Comparison of ENCODE assay signal across 13 cellular contexts in genomic region chr2:191311627-191312026, GRCh38.
A peak's percentile ranks its signal among the peaks of the same experiment; 100 is the strongest.
DNase-seq lines count a peak whose midpoint lies in the region; ATAC-seq, FAIRE-seq and TF ChIP-seq lines count a peak whose summit lies in the region.
"Had no signal": no experiment of that assay in that cellular context is flagged by ENCODE, and none has a peak within 500 bp of the region (broad histone marks: within the 10 kb centered on the region; RNA-seq: fewer than 3 reads in every experiment).

No MANE protein-coding gene starts in this region.

- H3K36me3 Mint-ChIP-seq in WTC11, result no peaks in the 10 kb centered on the region
- H3K36me3 Mint-ChIP-seq in activated CD4-positive, alpha-beta memory T cell treated with anti-CD3 and anti-CD28 coated beads, Interleukin-2, amount 10 ng/mL, durations not matched to agents 7 days and 5 days (ENCODE audit: low read depth), result no peaks in the 10 kb centered on the region

- TF ChIP-seq POLR2A in body of pancreas (IDR thresholded peaks at IDR 0.05), result no peak

- DNase-seq in AG08395 (ENCODE audit: low spot score), result peak; percentile 61
- DNase-seq in HTR-8/SVneo (ENCODE audit: insufficient read length, low spot score), result peak; percentile 53
- DNase-seq in body of pancreas, result peak in 2 of 4 donors; percentile 19 to 46
- peak; percentile 89 for DNase-seq in kidney tubule cell (ENCODE audit: low spot score)
- DNase-seq in WTC11 (ENCODE audit: low spot score), result no peak
- DNase-seq in activated CD4-positive, alpha-beta memory T cell treated with anti-CD3 and anti-CD28 coated beads, Interleukin-2, amount 10 ng/mL, durations not matched to agents 7 days and 5 days, result no peak
- DNase-seq: activated CD4-positive, CD25-positive, alpha-beta regulatory T cell; activated effector memory CD4-positive, alpha-beta T cell treated with Interleukin-2 at 50 U/mL for 16 hours; effector CD8-positive, alpha-beta T cell; left ventricle myocardium superior had no signal

- no peak overlapping the region for H3K4me3 ChIP-seq in body of pancreas
- H3K4me3 ChIP-seq: BLaER1 treated with 17β-estradiol and CSF1 and Interleukin-3, amounts not matched to agents 10 nM and 100 nM had no signal

- H3K27ac Mint-ChIP-seq in WTC11, result no peak overlapping the region
- H3K27ac Mint-ChIP-seq in activated CD4-positive, alpha-beta memory T cell treated with anti-CD3 and anti-CD28 coated beads, Interleukin-2, amount 10 ng/mL, durations not matched to agents 7 days and 5 days, result no peak overlapping the region

- peaks cover 17% of the 10 kb centered on the region for H3K4me1 Mint-ChIP-seq in WTC11
- no peaks in the 10 kb centered on the region for H3K4me1 Mint-ChIP-seq in activated CD4-positive, alpha-beta memory T cell treated with anti-CD3 and anti-CD28 coated beads, Interleukin-2, amount 10 ng/mL, durations not matched to agents 7 days and 5 days

- H3K4me1 ChIP-seq in body of pancreas, result peaks cover 12% of the 10 kb centered on the region

- H3K27me3 Mint-ChIP-seq in WTC11 (ENCODE audit: low read depth), result no peaks in the 10 kb centered on the region
- no peaks in the 10 kb centered on the region for H3K27me3 Mint-ChIP-seq in activated CD4-positive, alpha-beta memory T cell treated with anti-CD3 and anti-CD28 coated beads, Interleukin-2, amount 10 ng/mL, durations not matched to agents 7 days and 5 days

- TF ChIP-seq CTCF in body of pancreas (IDR thresholded peaks at IDR 0.05), result no peak
- TF ChIP-seq CTCF in WTC11 (IDR thresholded peaks at IDR 0.05), result no peak

- peak overlapping the region in 3 of 4 donors; percentile 24 to 77 (median 34) for H3K27ac ChIP-seq in body of pancreas
- H3K27ac ChIP-seq: BLaER1 treated with 17β-estradiol and CSF1 and Interleukin-3, amounts not matched to agents 10 nM and 100 nM had no signal

- no peaks in the 10 kb centered on the region; the same call in 1 of the 2 replicates for H3K9me3 Mint-ChIP-seq in WTC11
- H3K9me3 Mint-ChIP-seq in activated CD4-positive, alpha-beta memory T cell treated with anti-CD3 and anti-CD28 coated beads, Interleukin-2, amount 10 ng/mL, durations not matched to agents 7 days and 5 days, result no peaks in the 10 kb centered on the region

- no peaks in the 10 kb centered on the region for H3K9me3 ChIP-seq in body of pancreas
- H3K9me3 ChIP-seq: BLaER1 treated with 17β-estradiol and CSF1 and Interleukin-3, amounts not matched to agents 10 nM and 100 nM had no signal

- CTCF ChIA-PET in WTC11 (lab: Charles Lee), result no interaction called here
- CTCF ChIA-PET in activated CD4-positive, alpha-beta memory T cell treated with anti-CD3 and anti-CD28 coated beads, Interleukin-2, amount 10 ng/mL, durations not matched to agents 7 days and 5 days (lab: Charles Lee), result no interaction called here

- POLR2A ChIA-PET in WTC11 (lab: Charles Lee), result no interaction called here
- POLR2A ChIA-PET in activated CD4-positive, alpha-beta memory T cell treated with anti-CD3 and anti-CD28 coated beads, Interleukin-2, amount 10 ng/mL, durations not matched to agents 7 days and 5 days (lab: Charles Lee), result no interaction called here

- intact Hi-C loops in body of pancreas (cut with DNase I), result no loop called here

- H3K36me3 ChIP-seq in body of pancreas (replicated peaks in 1 of 2; ENCODE audit: insufficient read depth in 1 of 2, low read depth in 2 of 2), result no peaks in the 10 kb centered on the region

- ATAC-seq in body of pancreas (peak; percentile 96), GM18868 (IDR thresholded peaks at IDR 0.05; ENCODE audit: unreplicated experiment) (no peak), WTC11 (no peak), GM19023 (IDR thresholded peaks at IDR 0.05; ENCODE audit: unreplicated experiment) (no peak)
- ATAC-seq: left ventricle myocardium superior had no signal

- no peak for FAIRE-seq in HTR-8/SVneo (lab: Jason Lieb, UNC)

- no peaks in the 10 kb centered on the region for H3K27me3 ChIP-seq in body of pancreas
- H3K27me3 ChIP-seq: BLaER1 treated with 17β-estradiol and CSF1 and Interleukin-3, amounts not matched to agents 10 nM and 100 nM had no signal

- 69 to 75% methylated on average over 1 of the region's 1 CpG for WGBS in body of pancreas, 2 donors

- no peak overlapping the region for H3K4me3 Mint-ChIP-seq in WTC11
- H3K4me3 Mint-ChIP-seq in activated CD4-positive, alpha-beta memory T cell treated with anti-CD3 and anti-CD28 coated beads, Interleukin-2, amount 10 ng/mL, durations not matched to agents 7 days and 5 days, result no peak overlapping the region

TF ChIP-seq in WTC11, 78 proteins besides CTCF, POLR2A, EP300 and RAD21 (continues in another document):
- no peak for TF ChIP-seq FOXP4 (CRISPR knock-in tag; IDR thresholded peaks at IDR 0.05)
- no peak for TF ChIP-seq ATF2 (CRISPR knock-in tag; IDR thresholded peaks at IDR 0.05; ENCODE audit: borderline replicate concordance, low read depth)
- no peak for TF ChIP-seq NFATC4 (CRISPR knock-in tag; IDR thresholded peaks at IDR 0.05)
- TF ChIP-seq MYBL2 (CRISPR knock-in tag; IDR thresholded peaks at IDR 0.05), result no peak
- TF ChIP-seq RORB (CRISPR knock-in tag; IDR thresholded peaks at IDR 0.05), result no peak
- TF ChIP-seq RELA (CRISPR knock-in tag; IDR thresholded peaks at IDR 0.05; ENCODE audit: borderline replicate concordance), result no peak
- TF ChIP-seq NR1H2 (CRISPR knock-in tag; IDR thresholded peaks at IDR 0.05), result no peak
- TF ChIP-seq, protein P1, sequence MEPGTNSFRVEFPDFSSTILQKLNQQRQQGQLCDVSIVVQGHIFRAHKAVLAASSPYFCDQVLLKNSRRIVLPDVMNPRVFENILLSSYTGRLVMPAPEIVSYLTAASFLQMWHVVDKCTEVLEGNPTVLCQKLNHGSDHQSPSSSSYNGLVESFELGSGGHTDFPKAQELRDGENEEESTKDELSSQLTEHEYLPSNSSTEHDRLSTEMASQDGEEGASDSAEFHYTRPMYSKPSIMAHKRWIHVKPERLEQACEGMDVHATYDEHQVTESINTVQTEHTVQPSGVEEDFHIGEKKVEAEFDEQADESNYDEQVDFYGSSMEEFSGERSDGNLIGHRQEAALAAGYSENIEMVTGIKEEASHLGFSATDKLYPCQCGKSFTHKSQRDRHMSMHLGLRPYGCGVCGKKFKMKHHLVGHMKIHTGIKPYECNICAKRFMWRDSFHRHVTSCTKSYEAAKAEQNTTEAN (CRISPR knock-in tag; IDR thresholded peaks at IDR 0.05), result no peak
- TF ChIP-seq NFYB (CRISPR knock-in tag; conservative IDR thresholded peaks at IDR 0.05; ENCODE audit: low read depth), result no peak
- no peak for TF ChIP-seq FOXK1 (CRISPR knock-in tag; IDR thresholded peaks at IDR 0.05)
- no peak for TF ChIP-seq ZNF263 (CRISPR knock-in tag; IDR thresholded peaks at IDR 0.05; ENCODE audit: low read depth)
- TF ChIP-seq, protein P2, sequence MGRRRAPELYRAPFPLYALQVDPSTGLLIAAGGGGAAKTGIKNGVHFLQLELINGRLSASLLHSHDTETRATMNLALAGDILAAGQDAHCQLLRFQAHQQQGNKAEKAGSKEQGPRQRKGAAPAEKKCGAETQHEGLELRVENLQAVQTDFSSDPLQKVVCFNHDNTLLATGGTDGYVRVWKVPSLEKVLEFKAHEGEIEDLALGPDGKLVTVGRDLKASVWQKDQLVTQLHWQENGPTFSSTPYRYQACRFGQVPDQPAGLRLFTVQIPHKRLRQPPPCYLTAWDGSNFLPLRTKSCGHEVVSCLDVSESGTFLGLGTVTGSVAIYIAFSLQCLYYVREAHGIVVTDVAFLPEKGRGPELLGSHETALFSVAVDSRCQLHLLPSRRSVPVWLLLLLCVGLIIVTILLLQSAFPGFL (CRISPR knock-in tag; IDR thresholded peaks at IDR 0.05; ENCODE audit: borderline replicate concordance), result no peak
- TF ChIP-seq NFE2L1 (CRISPR knock-in tag; IDR thresholded peaks at IDR 0.05), result no peak
- no peak for TF ChIP-seq GTF2I (CRISPR knock-in tag; conservative IDR thresholded peaks at IDR 0.05)
- no peak for TF ChIP-seq ATF3 (CRISPR knock-in tag; conservative IDR thresholded peaks at IDR 0.05)
- TF ChIP-seq, protein P3, sequence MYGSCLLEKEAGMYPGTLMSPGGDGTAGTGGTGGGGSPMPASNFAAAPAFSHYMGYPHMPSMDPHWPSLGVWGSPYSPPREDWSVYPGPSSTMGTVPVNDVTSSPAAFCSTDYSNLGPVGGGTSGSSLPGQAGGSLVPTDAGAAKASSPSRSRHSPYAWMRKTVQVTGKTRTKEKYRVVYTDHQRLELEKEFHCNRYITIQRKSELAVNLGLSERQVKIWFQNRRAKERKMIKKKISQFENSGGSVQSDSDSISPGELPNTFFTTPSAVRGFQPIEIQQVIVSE (CRISPR knock-in tag; IDR thresholded peaks at IDR 0.05; ENCODE audit: borderline replicate concordance), result no peak

Comparison
In these comparisons a context has a peak if more than half of its experiments do, and no peak if none do; other contexts are left out.
1. DNase-seq: peak in AG08395 (single experiment), HTR-8/SVneo (single experiment) and kidney tubule cell (single experiment); none in WTC11 (single experiment) and activated CD4-positive, alpha-beta memory T cell treated with anti-CD3 and anti-CD28 coated beads, Interleukin-2, amount 10 ng/mL, durations not matched to agents 7 days and 5 days (single experiment).